1 cellular context compared by ENCODE assay signal in the genomic region with DNA sequence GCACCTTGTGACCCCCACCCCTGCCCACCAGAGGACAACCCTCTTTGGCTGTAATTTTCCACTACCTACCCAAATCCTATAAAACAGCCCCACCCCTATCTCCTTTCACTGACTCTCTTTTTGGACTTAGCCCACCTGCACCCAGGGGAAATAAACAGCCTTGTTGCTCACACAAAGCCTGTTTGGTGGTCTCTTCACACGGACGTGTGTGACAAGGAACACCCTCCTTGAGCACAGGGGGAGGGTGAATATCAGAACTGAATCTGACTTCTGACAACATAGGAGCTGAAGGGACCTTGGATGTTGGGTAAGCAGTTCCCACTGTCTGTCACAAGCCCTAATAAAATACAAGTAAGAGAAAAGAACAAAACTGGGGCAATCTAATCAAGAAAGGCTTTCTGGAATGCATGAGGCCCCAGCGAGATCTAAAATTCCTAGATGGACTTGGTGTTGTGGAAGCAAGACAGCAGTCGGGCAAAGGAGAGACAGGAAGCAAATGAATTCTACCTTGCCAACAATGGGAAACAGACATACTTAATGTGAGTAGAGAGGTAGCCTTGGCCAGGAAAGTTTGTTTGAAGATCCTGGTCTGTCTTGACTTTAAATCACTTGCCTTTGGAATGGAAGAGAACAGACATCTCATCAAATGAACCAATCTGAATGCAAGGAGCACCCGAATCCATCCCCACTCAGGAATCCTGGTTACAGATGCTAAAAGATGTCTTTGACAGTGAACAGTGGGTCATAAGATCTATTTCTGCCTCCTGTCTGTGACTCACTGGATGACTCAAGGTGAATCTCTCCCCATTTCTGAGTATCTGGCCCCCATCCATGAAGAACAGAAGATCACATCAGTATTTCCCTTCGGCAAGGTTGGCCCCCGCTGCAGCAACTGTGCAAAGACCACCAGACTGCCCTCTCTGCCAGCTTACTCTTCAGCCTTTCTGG.
TF ChIP-seq lines count a peak whose summit lies in the region.

No MANE protein-coding gene starts in this region.

TF ChIP-seq in HepG2, 621 proteins besides CTCF, POLR2A, EP300 and RAD21:
- TF ChIP-seq ZNF766 (CRISPR knock-in tag; IDR thresholded peaks at IDR 0.05; ENCODE audit: borderline replicate concordance) (no peak), SP2 (CRISPR knock-in tag; IDR thresholded peaks at IDR 0.05) (no peak), GABPA (IDR thresholded peaks at IDR 0.05; ENCODE audit: low read depth, low read length) (no peak), GABPA (CRISPR knock-in tag; IDR thresholded peaks at IDR 0.05; ENCODE audit: low read depth) (no peak), NBN (conservative IDR thresholded peaks at IDR 0.05) (no peak)
